Comparison of ENCODE assay signal across 8 cellular contexts in genomic region chrX:1462596-1463251, GRCh38. TPM values are rescaled to one million over a fixed set of nuclear protein-coding genes. Genes with fewer than 3 reads are reported as not detected.
DNase-seq lines count a peak whose midpoint lies in the region; ATAC-seq and TF ChIP-seq lines count a peak whose summit lies in the region.

No MANE protein-coding gene starts in this region.

- no peaks in the 10 kb centered on the region for H3K9me3 Mint-ChIP-seq in activated T-cell treated with anti-CD3 and anti-CD28 coated beads, Interleukin-2, amount 50 U/mL, for 4 hours

- peak; percentile 92 for DNase-seq in NCI-H226
- DNase-seq in activated T-cell treated with anti-CD3 and anti-CD28 coated beads, Interleukin-2, amount 50 U/mL, for 4 hours = peak; percentile 62
- DNase-seq in heart right ventricle = peak in 1 of 2 donors; percentile 66
- peak; percentile 40 to 65 for DNase-seq in stimulated activated CD4-positive, alpha-beta T cell treated with anti-CD3 and anti-CD28 coated beads, Interleukin-4, amount 100 ng/mL, for 48 hours (ENCODE audit: low read depth in 2 of 2)
- no peak for DNase-seq in globus pallidus (ENCODE audit: low spot score)
- no peak for DNase-seq in DMS79 treated with DMSO at 0.1 percent for 48 hours (lab: John Stamatoyannopoulos, UW)

- peak overlapping the region in 1 of 10 donors; percentile 10 for H3K4me3 ChIP-seq in heart right ventricle

- H3K9me3 ChIP-seq in heart right ventricle = no peaks in the 10 kb centered on the region

- H3K36me3 ChIP-seq in heart right ventricle = peaks cover 0 to 21% (median 0%) of the 10 kb centered on the region in 9 donors

- peak; percentile 85 to 88 for ATAC-seq in activated T-cell treated with anti-CD3 and anti-CD28 coated beads, Interleukin-2, amount 50 U/mL, for 4 hours
- ATAC-seq in heart right ventricle = peak; percentile 80 to 93 (median 92)
- no peak for ATAC-seq in HG02938 (IDR thresholded peaks at IDR 0.05; ENCODE audit: unreplicated experiment)
- ATAC-seq in HG03159 (IDR thresholded peaks at IDR 0.05; ENCODE audit: unreplicated experiment) = no peak

- no peaks in the 10 kb centered on the region for H3K27me3 Mint-ChIP-seq in activated T-cell treated with anti-CD3 and anti-CD28 coated beads, Interleukin-2, amount 50 U/mL, for 4 hours (ENCODE audit: low read depth)

- H3K27me3 ChIP-seq in heart right ventricle = peaks cover 0 to 23% (median 12%) of the 10 kb centered on the region in 7 donors

- peaks cover 0 to 32% (median 7%) of the 10 kb centered on the region in 9 donors for H3K4me1 ChIP-seq in heart right ventricle

- H3K27ac ChIP-seq in heart right ventricle = peak overlapping the region; percentile 61 to 88 (median 78)

- peaks cover 63% of the 10 kb centered on the region for H3K4me1 Mint-ChIP-seq in activated T-cell treated with anti-CD3 and anti-CD28 coated beads, Interleukin-2, amount 50 U/mL, for 4 hours (ENCODE audit: low read depth)

- H3K4me3 Mint-ChIP-seq in activated T-cell treated with anti-CD3 and anti-CD28 coated beads, Interleukin-2, amount 50 U/mL, for 4 hours = peak overlapping the region; percentile 48

- WGBS in heart right ventricle, 2 donors = 43 to 49% methylated on average over 19 of the region's 19 CpGs

- H3K36me3 Mint-ChIP-seq in activated T-cell treated with anti-CD3 and anti-CD28 coated beads, Interleukin-2, amount 50 U/mL, for 4 hours (ENCODE audit: insufficient read depth) = peaks cover 12% of the 10 kb centered on the region

- intact Hi-C loops in heart right ventricle (cut with DNase I) = loop anchor here in 1 of 10 donors (2.0 kb wide), 1 partner anchor 24 kb away; no protein-coding TSS in a partner anchor

- TF ChIP-seq CTCF in heart right ventricle (IDR thresholded peaks at IDR 0.05) = no peak

RNA-seq across cellular contexts. Expression of gene ASMTL, which starts 10.0 kb away (rescaled TPM):
- total RNA-seq in activated T-cell treated with anti-CD3 and anti-CD28 coated beads, Interleukin-2, amount 50 U/mL, for 4 hours = 10 to 100 TPM; 33.0 to 53.2 (median 36.9) TPM
- 10 to 100 TPM; 23.3 to 50.6 (median 38.3) TPM for total RNA-seq in heart right ventricle
- polyA plus RNA-seq in heart right ventricle = 10 to 100 TPM; 16.6 to 40.7 TPM

Comparison
In these comparisons a context has a peak if more than half of its experiments do, and no peak if none do; other contexts are left out.
1. DNase-seq: peak in NCI-H226 (single experiment), activated T-cell treated with anti-CD3 and anti-CD28 coated beads, Interleukin-2, amount 50 U/mL, for 4 hours (single experiment) and stimulated activated CD4-positive, alpha-beta T cell treated with anti-CD3 and anti-CD28 coated beads, Interleukin-4, amount 100 ng/mL, for 48 hours (2 of 2); none in globus pallidus (single experiment) and DMS79 treated with DMSO at 0.1 percent for 48 hours (single experiment).
2. ATAC-seq: peak in activated T-cell treated with anti-CD3 and anti-CD28 coated beads, Interleukin-2, amount 50 U/mL, for 4 hours (2 of 2) and heart right ventricle (8 of 8); none in HG02938 (single experiment) and HG03159 (single experiment).